Comparison of ENCODE assay signal across 9 cellular contexts in the genomic region with DNA sequence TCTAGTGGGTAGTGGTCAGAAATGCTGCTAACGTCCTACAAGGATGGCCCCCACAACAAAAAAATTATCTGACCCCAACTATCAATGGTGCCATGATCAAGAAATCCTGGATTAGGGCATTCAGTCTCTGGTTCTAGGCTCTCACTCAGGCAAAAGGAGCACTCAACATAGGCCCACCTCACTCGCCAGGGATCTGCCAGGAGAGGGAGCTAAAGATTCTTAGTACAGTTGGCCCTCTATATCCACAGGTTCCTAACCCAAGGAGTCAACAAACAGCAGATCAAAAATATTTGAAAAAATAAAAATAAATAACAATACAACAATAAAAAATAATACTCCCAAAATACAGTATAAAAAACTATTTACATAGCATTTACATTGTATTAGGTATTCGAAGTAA. TPM values are rescaled to one million over a fixed set of nuclear protein-coding genes. Genes with fewer than 3 reads are reported as not detected.
A peak's percentile ranks its signal among the peaks of the same experiment; 100 is the strongest.
DNase-seq lines count a peak whose midpoint lies in the region; ATAC-seq lines count a peak whose summit lies in the region.
"Had no signal": no experiment of that assay in that cellular context is flagged by ENCODE, and none has a peak within 500 bp of the region (broad histone marks: within the 10 kb centered on the region; RNA-seq: fewer than 3 reads in every experiment).

No MANE protein-coding gene starts in this region.

- no peaks in the 10 kb centered on the region for H3K9me3 ChIP-seq in SJCRH30 (replicated peaks)
- H3K9me3 ChIP-seq: SJSA1 had no signal

- H3K27ac ChIP-seq in SJCRH30: no peak overlapping the region
- H3K27ac ChIP-seq: SJSA1 had no signal

- H3K27me3 ChIP-seq in SJCRH30: no peaks in the 10 kb centered on the region
- H3K27me3 ChIP-seq: SJSA1 had no signal

- no peaks in the 10 kb centered on the region for H3K36me3 ChIP-seq in SJCRH30
- H3K36me3 ChIP-seq: SJSA1 had no signal

- DNase-seq in DMS 273 treated with DMSO at 0.1 percent for 48 hours (lab: John Stamatoyannopoulos, UW) (peak; percentile 10), HK-2 (ENCODE audit: unreplicated experiment) (peak; percentile 25), SJCRH30 (peak; percentile 50 to 71), fibroblast of the conjunctiva (ENCODE audit: low read depth) (peak; percentile 4)
- no peak for DNase-seq in stimulated activated CD4-positive, alpha-beta T cell treated with anti-CD3 and anti-CD28 coated beads, Interleukin-4, amount 100 ng/mL, for 24 hours

- no peak for ATAC-seq in GM21529 (IDR thresholded peaks at IDR 0.05; ENCODE audit: unreplicated experiment)
- no peak for ATAC-seq in GM18517 (IDR thresholded peaks at IDR 0.05; ENCODE audit: unreplicated experiment)
- ATAC-seq in GM21381 (IDR thresholded peaks at IDR 0.05; ENCODE audit: unreplicated experiment): no peak

- H3K4me3 ChIP-seq in SJCRH30: no peak overlapping the region
- H3K4me3 ChIP-seq: SJSA1 had no signal

- H3K4me1 ChIP-seq in SJCRH30: no peaks in the 10 kb centered on the region; the same call in 1 of the 2 replicates
- H3K4me1 ChIP-seq: SJSA1 had no signal

RNA-seq across cellular contexts. Expression of a gene that starts 10.0 kb away (rescaled TPM):
- 0.08 TPM in 1 of 2 replicates, not detected in the other for total RNA-seq in SJCRH30 (2014; rRNA removed; shearing (Covaris generic))

RNA-seq across cellular contexts. Expression of a gene that starts 46.9 kb away (rescaled TPM):
- 113 TPM in 2 replicates for total RNA-seq in SJCRH30 (2014; rRNA removed; shearing (Covaris generic))
